ENCODE assay signal across 1 cellular context in the genomic region with DNA sequence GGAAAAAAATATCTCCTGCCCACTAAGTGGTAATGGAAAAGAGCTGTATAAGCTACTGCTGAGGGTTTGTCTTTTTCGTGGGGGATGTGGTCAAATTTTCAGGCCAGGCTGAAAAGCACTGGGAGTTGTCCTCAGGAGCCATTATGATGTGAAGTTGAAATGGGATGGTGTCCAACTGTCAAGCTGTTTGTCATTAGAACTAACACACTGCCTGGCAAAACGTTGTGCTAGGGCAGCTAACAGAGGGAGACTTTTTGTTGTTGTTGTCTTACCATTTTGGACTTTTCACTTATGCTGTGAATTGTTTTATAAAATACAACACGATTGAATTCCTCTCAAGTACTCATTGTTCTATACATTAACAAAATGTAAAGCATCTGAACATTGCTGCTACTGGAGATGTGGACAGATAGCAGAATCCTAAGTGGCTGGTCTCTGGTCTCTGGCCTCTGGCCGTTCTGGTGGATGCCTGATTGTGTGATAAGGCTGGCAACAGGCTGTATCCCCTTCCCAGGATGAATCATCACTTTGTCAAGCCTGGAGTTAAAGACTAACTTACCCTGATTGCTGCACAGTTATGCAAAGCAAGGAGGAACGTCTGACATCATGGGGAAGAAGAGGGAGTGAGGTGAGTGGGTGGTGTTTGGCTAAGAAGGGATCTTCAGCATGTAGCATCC.
A peak's percentile ranks its signal among the peaks of the same experiment; 100 is the strongest.
TF ChIP-seq lines count a peak whose summit lies in the region.

No MANE protein-coding gene starts in this region.

TF ChIP-seq in HepG2, 621 proteins besides CTCF, POLR2A, EP300 and RAD21 (continued from another document and continues in another):
- TF ChIP-seq PLSCR1 (CRISPR knock-in tag; IDR thresholded peaks at IDR 0.05; ENCODE audit: borderline replicate concordance) (no peak), ZNF282 (IDR thresholded peaks at IDR 0.05; ENCODE audit: partially characterized antibody) (no peak), MLX (CRISPR knock-in tag; IDR thresholded peaks at IDR 0.05) (peak; percentile 71), ZKSCAN5 (CRISPR knock-in tag; IDR thresholded peaks at IDR 0.05) (no peak), KLF13 (CRISPR knock-in tag; IDR thresholded peaks at IDR 0.05) (no peak), ZNF264 (CRISPR knock-in tag; IDR thresholded peaks at IDR 0.05) (peak; percentile 78; the same call in 1 of the 2 replicates), PHF21A (CRISPR knock-in tag; IDR thresholded peaks at IDR 0.05) (peak; percentile 90), MED8 (CRISPR knock-in tag; IDR thresholded peaks at IDR 0.05; ENCODE audit: insufficient replicate concordance) (peak; percentile 58), HNF4A (CRISPR knock-in tag; IDR thresholded peaks at IDR 0.05) (peak; percentile 87), HNRNPH1 (optimal IDR thresholded peaks at IDR 0.05; ENCODE audit: low read depth, low read length) (no peak), GPN1 (CRISPR knock-in tag; IDR thresholded peaks at IDR 0.05; ENCODE audit: borderline replicate concordance) (no peak), ZNF891 (CRISPR knock-in tag; IDR thresholded peaks at IDR 0.05) (no peak), ZSCAN29 (CRISPR knock-in tag; conservative IDR thresholded peaks at IDR 0.05) (peak; percentile 82; the same call in 1 of the 2 replicates), MEIS1 (CRISPR knock-in tag; IDR thresholded peaks at IDR 0.05; ENCODE audit: borderline replicate concordance) (no peak), HOXA7 (CRISPR knock-in tag; IDR thresholded peaks at IDR 0.05) (no peak), CHD2 (IDR thresholded peaks at IDR 0.05; ENCODE audit: low read depth, low read length) (no peak), ZNF34 (CRISPR knock-in tag; IDR thresholded peaks at IDR 0.05; ENCODE audit: borderline replicate concordance) (no peak), THAP7 (CRISPR knock-in tag; IDR thresholded peaks at IDR 0.05) (no peak), MED1 (CRISPR knock-in tag; IDR thresholded peaks at IDR 0.05) (peak; percentile 79; the same call in 1 of the 2 replicates), MAZ (IDR thresholded peaks at IDR 0.05; ENCODE audit: borderline replicate concordance, low read depth, low read length) (no peak), MAZ (CRISPR knock-in tag; IDR thresholded peaks at IDR 0.05; ENCODE audit: low read depth) (peak; percentile 57; the same call in 1 of the 2 replicates), ZNF776 (CRISPR knock-in tag; IDR thresholded peaks at IDR 0.05) (no peak), ZFYVE20 (CRISPR knock-in tag; IDR thresholded peaks at IDR 0.05; ENCODE audit: borderline replicate concordance, low read depth) (no peak), ZMYM4 (CRISPR knock-in tag; IDR thresholded peaks at IDR 0.05) (peak; percentile 90), SNAPC2 (CRISPR knock-in tag; IDR thresholded peaks at IDR 0.05) (0 out of 2 replicates have a peak, but pooled peaks have one; percentile 48), HOMEZ (CRISPR knock-in tag; IDR thresholded peaks at IDR 0.05; ENCODE audit: low read depth) (peak; percentile 98), ZEB1 (IDR thresholded peaks at IDR 0.05; ENCODE audit: insufficient replicate concordance, low read depth) (no peak), TFE3 (CRISPR knock-in tag; IDR thresholded peaks at IDR 0.05) (peak; percentile 59; the same call in 1 of the 2 replicates), HMGA1 (CRISPR knock-in tag; conservative IDR thresholded peaks at IDR 0.05) (no peak), ZBTB46 (CRISPR knock-in tag; IDR thresholded peaks at IDR 0.05; ENCODE audit: borderline replicate concordance) (no peak), SP5 (CRISPR knock-in tag; IDR thresholded peaks at IDR 0.05; ENCODE audit: borderline replicate concordance, low read depth) (peak; percentile 68), MAFF (IDR thresholded peaks at IDR 0.05; ENCODE audit: low read depth, low read length) (peak; percentile 72), DMAP1 (CRISPR knock-in tag; IDR thresholded peaks at IDR 0.05) (peak; percentile 58; the same call in 1 of the 2 replicates), ATF4 (CRISPR knock-in tag; IDR thresholded peaks at IDR 0.05) (peak in 1 of 2 experiments; percentile 67; a peak in 1 of 4 replicates), ZNF121 (CRISPR knock-in tag; IDR thresholded peaks at IDR 0.05) (no peak), BCL3 (CRISPR knock-in tag; IDR thresholded peaks at IDR 0.05) (no peak), ELF3 (CRISPR knock-in tag; IDR thresholded peaks at IDR 0.05) (peak; percentile 89), FOXA3 (CRISPR knock-in tag; IDR thresholded peaks at IDR 0.05) (peak; percentile 81), ZNF232 (CRISPR knock-in tag; IDR thresholded peaks at IDR 0.05; ENCODE audit: borderline replicate concordance) (no peak)
- TF ChIP-seq, protein P1, sequence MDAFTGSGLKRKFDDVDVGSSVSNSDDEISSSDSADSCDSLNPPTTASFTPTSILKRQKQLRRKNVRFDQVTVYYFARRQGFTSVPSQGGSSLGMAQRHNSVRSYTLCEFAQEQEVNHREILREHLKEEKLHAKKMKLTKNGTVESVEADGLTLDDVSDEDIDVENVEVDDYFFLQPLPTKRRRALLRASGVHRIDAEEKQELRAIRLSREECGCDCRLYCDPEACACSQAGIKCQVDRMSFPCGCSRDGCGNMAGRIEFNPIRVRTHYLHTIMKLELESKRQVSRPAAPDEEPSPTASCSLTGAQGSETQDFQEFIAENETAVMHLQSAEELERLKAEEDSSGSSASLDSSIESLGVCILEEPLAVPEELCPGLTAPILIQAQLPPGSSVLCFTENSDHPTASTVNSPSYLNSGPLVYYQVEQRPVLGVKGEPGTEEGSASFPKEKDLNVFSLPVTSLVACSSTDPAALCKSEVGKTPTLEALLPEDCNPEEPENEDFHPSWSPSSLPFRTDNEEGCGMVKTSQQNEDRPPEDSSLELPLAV (CRISPR knock-in tag; conservative IDR thresholded peaks at IDR 0.05; ENCODE audit: low read depth) = no peak
- TF ChIP-seq, protein P2, sequence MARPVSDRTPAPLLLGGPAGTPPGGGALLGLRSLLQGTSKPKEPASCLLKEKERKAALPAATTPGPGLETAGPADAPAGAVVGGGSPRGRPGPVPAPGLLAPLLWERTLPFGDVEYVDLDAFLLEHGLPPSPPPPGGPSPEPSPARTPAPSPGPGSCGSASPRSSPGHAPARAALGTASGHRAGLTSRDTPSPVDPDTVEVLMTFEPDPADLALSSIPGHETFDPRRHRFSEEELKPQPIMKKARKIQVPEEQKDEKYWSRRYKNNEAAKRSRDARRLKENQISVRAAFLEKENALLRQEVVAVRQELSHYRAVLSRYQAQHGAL (CRISPR knock-in tag; IDR thresholded peaks at IDR 0.05; ENCODE audit: not compliant biosample characterization) = no peak
- TF ChIP-seq, protein P3, sequence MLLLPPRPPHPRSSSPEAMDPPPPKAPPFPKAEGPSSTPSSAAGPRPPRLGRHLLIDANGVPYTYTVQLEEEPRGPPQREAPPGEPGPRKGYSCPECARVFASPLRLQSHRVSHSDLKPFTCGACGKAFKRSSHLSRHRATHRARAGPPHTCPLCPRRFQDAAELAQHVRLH (CRISPR knock-in tag; IDR thresholded peaks at IDR 0.05; ENCODE audit: borderline replicate concordance, low read depth) = 0 out of 2 replicates have a peak, but pooled peaks have one; percentile 39
- TF ChIP-seq, protein P4, sequence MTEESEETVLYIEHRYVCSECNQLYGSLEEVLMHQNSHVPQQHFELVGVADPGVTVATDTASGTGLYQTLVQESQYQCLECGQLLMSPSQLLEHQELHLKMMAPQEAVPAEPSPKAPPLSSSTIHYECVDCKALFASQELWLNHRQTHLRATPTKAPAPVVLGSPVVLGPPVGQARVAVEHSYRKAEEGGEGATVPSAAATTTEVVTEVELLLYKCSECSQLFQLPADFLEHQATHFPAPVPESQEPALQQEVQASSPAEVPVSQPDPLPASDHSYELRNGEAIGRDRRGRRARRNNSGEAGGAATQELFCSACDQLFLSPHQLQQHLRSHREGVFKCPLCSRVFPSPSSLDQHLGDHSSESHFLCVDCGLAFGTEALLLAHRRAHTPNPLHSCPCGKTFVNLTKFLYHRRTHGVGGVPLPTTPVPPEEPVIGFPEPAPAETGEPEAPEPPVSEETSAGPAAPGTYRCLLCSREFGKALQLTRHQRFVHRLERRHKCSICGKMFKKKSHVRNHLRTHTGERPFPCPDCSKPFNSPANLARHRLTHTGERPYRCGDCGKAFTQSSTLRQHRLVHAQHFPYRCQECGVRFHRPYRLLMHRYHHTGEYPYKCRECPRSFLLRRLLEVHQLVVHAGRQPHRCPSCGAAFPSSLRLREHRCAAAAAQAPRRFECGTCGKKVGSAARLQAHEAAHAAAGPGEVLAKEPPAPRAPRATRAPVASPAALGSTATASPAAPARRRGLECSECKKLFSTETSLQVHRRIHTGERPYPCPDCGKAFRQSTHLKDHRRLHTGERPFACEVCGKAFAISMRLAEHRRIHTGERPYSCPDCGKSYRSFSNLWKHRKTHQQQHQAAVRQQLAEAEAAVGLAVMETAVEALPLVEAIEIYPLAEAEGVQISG (CRISPR knock-in tag; IDR thresholded peaks at IDR 0.05) = peak; percentile 53
- TF ChIP-seq, protein P5, sequence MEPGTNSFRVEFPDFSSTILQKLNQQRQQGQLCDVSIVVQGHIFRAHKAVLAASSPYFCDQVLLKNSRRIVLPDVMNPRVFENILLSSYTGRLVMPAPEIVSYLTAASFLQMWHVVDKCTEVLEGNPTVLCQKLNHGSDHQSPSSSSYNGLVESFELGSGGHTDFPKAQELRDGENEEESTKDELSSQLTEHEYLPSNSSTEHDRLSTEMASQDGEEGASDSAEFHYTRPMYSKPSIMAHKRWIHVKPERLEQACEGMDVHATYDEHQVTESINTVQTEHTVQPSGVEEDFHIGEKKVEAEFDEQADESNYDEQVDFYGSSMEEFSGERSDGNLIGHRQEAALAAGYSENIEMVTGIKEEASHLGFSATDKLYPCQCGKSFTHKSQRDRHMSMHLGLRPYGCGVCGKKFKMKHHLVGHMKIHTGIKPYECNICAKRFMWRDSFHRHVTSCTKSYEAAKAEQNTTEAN (CRISPR knock-in tag; conservative IDR thresholded peaks at IDR 0.05) = no peak; the same call in 1 of the 2 replicates
